ENCODE assay signal across 18 cellular contexts in genomic region chr15:89320200-89320599, GRCh38.
"Had no signal": no experiment of that assay in that cellular context is flagged by ENCODE, and none has a peak within 500 bp of the region (broad histone marks: within the 10 kb centered on the region; RNA-seq: fewer than 3 reads in every experiment).

No MANE protein-coding gene starts in this region.

- H3K27me3 Mint-ChIP-seq: naive B cell; stimulated activated naive CD8-positive, alpha-beta T cell treated with anti-CD3 and anti-CD28 coated beads, Interleukin-15, amount 100 ng/mL, for 72 hours had no signal

- DNase-seq: activated CD4-positive, alpha-beta T cell treated with anti-CD3 and anti-CD28 coated beads for 4 hours; activated gamma-delta T cell treated with Interleukin-2 at 50 U/mL for 16 hours; aorta; esophagus squamous epithelium; foreskin fibroblast; glutamatergic neuron; lower lobe of right lung; midbrain; naive B cell; occipital lobe; right lobe of liver; stimulated activated CD4-positive, alpha-beta T cell treated with anti-CD3 and anti-CD28 coated beads, Interleukin-2, amount 100 ng/mL, for 24 hours; stimulated activated naive CD8-positive, alpha-beta T cell treated with anti-CD3 and anti-CD28 coated beads, Interleukin-15, amount 100 ng/mL, for 72 hours; T1000; testis had no signal

- H3K27ac ChIP-seq: breast epithelium, esophagus squamous epithelium, lower lobe of right lung, prostate gland, testis, VCaP had no signal

- H3K4me3 Mint-ChIP-seq: stimulated activated naive CD8-positive, alpha-beta T cell treated with anti-CD3 and anti-CD28 coated beads, Interleukin-15, amount 100 ng/mL, for 72 hours had no signal

- H3K9me3 ChIP-seq: breast epithelium, esophagus squamous epithelium, lower lobe of right lung, prostate gland, right lobe of liver, testis had no signal

- H3K27me3 ChIP-seq: breast epithelium, esophagus squamous epithelium, right lobe of liver, testis had no signal

- H3K27ac Mint-ChIP-seq: naive B cell had no signal

- H3K9me3 Mint-ChIP-seq: naive B cell; stimulated activated naive CD8-positive, alpha-beta T cell treated with anti-CD3 and anti-CD28 coated beads, Interleukin-15, amount 100 ng/mL, for 72 hours had no signal

- ATAC-seq: lower lobe of right lung; right lobe of liver; stimulated activated naive CD8-positive, alpha-beta T cell treated with anti-CD3 and anti-CD28 coated beads, Interleukin-15, amount 100 ng/mL, for 72 hours had no signal
